24 cellular contexts compared by ENCODE assay signal in genomic region chr1:50527249-50527986, GRCh38.
DNase-seq lines count a peak whose midpoint lies in the region; ATAC-seq, FAIRE-seq and TF ChIP-seq lines count a peak whose summit lies in the region.
"Had no signal": no experiment of that assay in that cellular context is flagged by ENCODE, and none has a peak within 500 bp of the region (broad histone marks: within the 10 kb centered on the region; RNA-seq: fewer than 3 reads in every experiment).

No MANE protein-coding gene starts in this region.

- DNase-seq in ACHN, result peak; percentile 13
- DNase-seq in GM20000 (ENCODE audit: low spot score), result peak; percentile 7
- peak; percentile 48 for DNase-seq in epithelial cell of proximal tubule (ENCODE audit: low read depth)
- no peak for DNase-seq in hypothalamus (lab: John Stamatoyannopoulos, UW)
- no peak for DNase-seq in esophagus squamous epithelium (lab: John Stamatoyannopoulos, UW)
- DNase-seq in urothelium cell line (ENCODE audit: low spot score), result no peak
- DNase-seq: 8988T; activated CD4-positive, alpha-beta T cell treated with anti-CD3 and anti-CD28 coated beads, Interleukin-2, amount 50 U/mL, for 1 hour; activated CD8-positive, alpha-beta memory T cell treated with anti-CD3 and anti-CD28 coated beads, Interleukin-2, amount 50 U/mL, for 48 hours; activated gamma-delta T cell treated with Interleukin-2 at 50 U/mL for 16 hours; adrenal gland; BE2C; Calu3; dermis blood vessel endothelial cell; erythroblast; natural killer cell; NCI-H1105 treated with DMSO at 0.1 percent for 48 hours; NCI-H510A treated with DMSO at 0.1 percent for 48 hours; stimulated activated CD4-positive, alpha-beta T cell treated with anti-CD3 and anti-CD28 coated beads, Interleukin-2, amount 100 ng/mL, for 24 hours; transverse colon had no signal

- H3K36me3 ChIP-seq in esophagus squamous epithelium, result peaks cover 0 to 51% (median 0%) of the 10 kb centered on the region in 3 donors
- H3K36me3 ChIP-seq: adrenal gland, BE2C had no signal

- TF ChIP-seq CTCF in GM20000 (IDR thresholded peaks at IDR 0.05; ENCODE audit: extremely low read depth, missing control alignments), result no peak
- no peak for TF ChIP-seq CTCF in epithelial cell of proximal tubule (conservative IDR thresholded peaks at IDR 0.05; ENCODE audit: low read depth, low read length)
- no peak for TF ChIP-seq CTCF in esophagus squamous epithelium (IDR thresholded peaks at IDR 0.05)

- no peaks in the 10 kb centered on the region for H3K4me1 ChIP-seq in esophagus squamous epithelium
- H3K4me1 ChIP-seq: adrenal gland, BE2C, transverse colon had no signal

- peaks cover 0 to 4% (median 0%) of the 10 kb centered on the region in 3 donors for H3K9me3 ChIP-seq in esophagus squamous epithelium
- H3K9me3 ChIP-seq: adrenal gland, BE2C had no signal

- FAIRE-seq in urothelium cell line (lab: Jason Lieb, UNC), result no peak
- FAIRE-seq: frontal cortex, H1 had no signal

- in situ Hi-C loops in ACHN (cut with HindIII; ENCODE audit: low pct_ligation_motif_present, low pct_unique_long_range_greater_than_20kb, low sequenced_read_pairs), result no loop called here

- no peak for TF ChIP-seq POLR2A in esophagus squamous epithelium (IDR thresholded peaks at IDR 0.05)

- intact Hi-C loops in esophagus squamous epithelium (cut with DNase I), result no loop called here

- ATAC-seq in HG03066 (IDR thresholded peaks at IDR 0.05; ENCODE audit: low read depth, unreplicated experiment) (peak; percentile 54), GM19023 (IDR thresholded peaks at IDR 0.05; ENCODE audit: unreplicated experiment) (no peak)
- ATAC-seq: natural killer cell had no signal

- H3K27ac ChIP-seq in esophagus squamous epithelium, result no peak overlapping the region
- H3K27ac ChIP-seq: adrenal gland, transverse colon had no signal

- no peaks in the 10 kb centered on the region for H3K27me3 ChIP-seq in esophagus squamous epithelium
- H3K27me3 ChIP-seq: adrenal gland, BE2C, transverse colon had no signal

- H3K4me3 ChIP-seq in epithelial cell of proximal tubule (ENCODE audit: low read depth, low read length) (no peak overlapping the region), esophagus squamous epithelium (no peak overlapping the region)
- H3K4me3 ChIP-seq: adrenal gland, transverse colon had no signal

- WGBS in esophagus squamous epithelium, 2 donors, result 79 to 88% methylated on average over 3 of the region's 3 CpGs

Comparison
In these comparisons a context has a peak if more than half of its experiments do, and no peak if none do; other contexts are left out.
1. DNase-seq: peak in ACHN (single experiment), GM20000 (single experiment) and epithelial cell of proximal tubule (single experiment); none in hypothalamus (0 of 51), esophagus squamous epithelium (single experiment) and urothelium cell line (single experiment).